8 cellular contexts compared by ENCODE assay signal in the genomic region with DNA sequence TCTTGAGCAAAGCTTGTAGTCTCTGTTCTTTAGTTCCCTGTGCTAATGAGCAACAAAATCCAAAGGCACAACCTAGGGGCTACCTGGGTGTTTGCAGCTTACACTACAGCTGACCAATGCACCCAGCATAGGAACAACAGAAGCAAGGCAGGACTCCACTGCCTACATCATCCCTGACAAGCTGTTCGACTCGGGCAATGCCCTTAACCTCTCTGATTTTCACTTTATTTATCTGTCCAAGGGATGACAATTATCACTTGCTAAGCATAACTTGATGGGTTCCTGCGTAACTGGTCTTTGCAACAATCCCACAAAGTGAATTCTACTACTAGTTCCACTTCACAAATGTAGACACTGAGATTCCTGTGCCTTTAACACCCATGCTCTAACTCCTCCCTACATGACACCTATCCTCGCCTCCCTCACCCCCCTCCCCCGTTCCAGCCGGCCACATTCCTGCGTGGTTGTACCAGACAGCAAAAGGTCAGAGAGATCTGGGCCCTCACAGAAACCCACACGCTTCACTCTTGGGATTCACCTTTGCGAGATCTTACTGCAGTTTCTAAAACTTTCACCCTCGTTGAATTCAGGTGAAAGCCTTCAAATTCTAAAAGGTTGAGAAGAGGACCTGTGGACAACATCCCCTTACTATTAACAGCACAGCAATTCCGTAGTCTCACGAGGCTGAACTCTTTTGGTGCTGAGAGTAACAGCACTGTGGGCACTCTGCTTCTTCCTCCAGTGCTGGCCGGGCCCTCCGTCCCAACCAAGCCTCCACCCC. TPM values are rescaled to one million over a fixed set of nuclear protein-coding genes. Genes with fewer than 3 reads are reported as not detected.
A peak's percentile ranks its signal among the peaks of the same experiment; 100 is the strongest.
DNase-seq lines count a peak whose midpoint lies in the region; ATAC-seq lines count a peak whose summit lies in the region.

No MANE protein-coding gene starts in this region.

- in situ Hi-C loops in G401 (cut with HindIII; ENCODE audit: low sequenced_read_pairs) = no loop called here

- intact Hi-C loops in left cardiac atrium (cut with DNase I) = no loop called here

- peak; percentile 16 for DNase-seq in G401 (ENCODE audit: low spot score)
- DNase-seq in NAMALWA (ENCODE audit: low spot score) = peak; percentile 15
- DNase-seq in activated naive CD4-positive, alpha-beta T cell treated with anti-CD3 and anti-CD28 coated beads, Interleukin-2, amount 10 ng/mL, durations not matched to agents 7 days and 5 days = peak; percentile 61
- DNase-seq in left cardiac atrium = peak; percentile 62

- no peaks in the 10 kb centered on the region for H3K36me3 ChIP-seq in rectal smooth muscle tissue (ENCODE audit: control insufficient read depth, insufficient read depth, low read length)

- no peaks in the 10 kb centered on the region for H3K27me3 ChIP-seq in rectal smooth muscle tissue (ENCODE audit: control insufficient read depth, insufficient read depth, low read length)

- peaks cover 24% of the 10 kb centered on the region for H3K36me3 Mint-ChIP-seq in activated naive CD4-positive, alpha-beta T cell treated with anti-CD3 and anti-CD28 coated beads, Interleukin-2, amount 10 ng/mL, durations not matched to agents 7 days and 5 days

- H3K4me1 ChIP-seq in rectal smooth muscle tissue (ENCODE audit: control insufficient read depth, insufficient read depth, low read length) = peaks cover 12% of the 10 kb centered on the region

- H3K4me3 Mint-ChIP-seq in activated naive CD4-positive, alpha-beta T cell treated with anti-CD3 and anti-CD28 coated beads, Interleukin-2, amount 10 ng/mL, durations not matched to agents 7 days and 5 days = peak overlapping the region; percentile 94

- CTCF ChIA-PET in activated naive CD4-positive, alpha-beta T cell treated with anti-CD3 and anti-CD28 coated beads, Interleukin-2, amount 10 ng/mL, durations not matched to agents 7 days and 5 days (lab: Charles Lee) = no interaction called here

- H3K27me3 Mint-ChIP-seq in activated naive CD4-positive, alpha-beta T cell treated with anti-CD3 and anti-CD28 coated beads, Interleukin-2, amount 10 ng/mL, durations not matched to agents 7 days and 5 days = no peaks in the 10 kb centered on the region

- H3K4me1 Mint-ChIP-seq in activated naive CD4-positive, alpha-beta T cell treated with anti-CD3 and anti-CD28 coated beads, Interleukin-2, amount 10 ng/mL, durations not matched to agents 7 days and 5 days = peaks cover 53% of the 10 kb centered on the region

- H3K9me3 Mint-ChIP-seq in activated naive CD4-positive, alpha-beta T cell treated with anti-CD3 and anti-CD28 coated beads, Interleukin-2, amount 10 ng/mL, durations not matched to agents 7 days and 5 days = no peaks in the 10 kb centered on the region

- ATAC-seq in left cardiac atrium (peak; percentile 23 to 56), HG02981 (IDR thresholded peaks at IDR 0.05; ENCODE audit: unreplicated experiment) (no peak), HG02571 (IDR thresholded peaks at IDR 0.05; ENCODE audit: unreplicated experiment) (no peak), GM19467 (IDR thresholded peaks at IDR 0.05; ENCODE audit: unreplicated experiment) (no peak)

- H3K9ac ChIP-seq in rectal smooth muscle tissue (ENCODE audit: low read length) = peak overlapping the region; percentile 19

- H3K27ac ChIP-seq in rectal smooth muscle tissue (ENCODE audit: low read depth, low read length) = peak overlapping the region; percentile 68

- peak overlapping the region; percentile 86 for H3K4me3 ChIP-seq in rectal smooth muscle tissue (ENCODE audit: low read length)

- H3K27ac Mint-ChIP-seq in activated naive CD4-positive, alpha-beta T cell treated with anti-CD3 and anti-CD28 coated beads, Interleukin-2, amount 10 ng/mL, durations not matched to agents 7 days and 5 days = peak overlapping the region; percentile 79

RNA-seq across cellular contexts. Expression of gene IPPK, which starts 1.0 kb away (rescaled TPM):
- 11.1 and 15.9 TPM in 2 replicates for total RNA-seq in G401 (2014; rRNA removed; shearing (Covaris generic))
- total RNA-seq in left cardiac atrium = 10 to 100 TPM in 1 of 2 donors, 1 to 10 TPM in 1; 6.1 to 19.6 TPM

Comparison
In these comparisons a context has a peak if more than half of its experiments do, and no peak if none do; other contexts are left out.
1. ATAC-seq: peak in left cardiac atrium (2 of 2); none in HG02981 (single experiment), HG02571 (single experiment) and GM19467 (single experiment).
2. Peak in every context shown above with its lines, with median percentiles within 50 percentile points of each other: DNase-seq.